ENCODE assay signal across 20 cellular contexts in the genomic region with DNA sequence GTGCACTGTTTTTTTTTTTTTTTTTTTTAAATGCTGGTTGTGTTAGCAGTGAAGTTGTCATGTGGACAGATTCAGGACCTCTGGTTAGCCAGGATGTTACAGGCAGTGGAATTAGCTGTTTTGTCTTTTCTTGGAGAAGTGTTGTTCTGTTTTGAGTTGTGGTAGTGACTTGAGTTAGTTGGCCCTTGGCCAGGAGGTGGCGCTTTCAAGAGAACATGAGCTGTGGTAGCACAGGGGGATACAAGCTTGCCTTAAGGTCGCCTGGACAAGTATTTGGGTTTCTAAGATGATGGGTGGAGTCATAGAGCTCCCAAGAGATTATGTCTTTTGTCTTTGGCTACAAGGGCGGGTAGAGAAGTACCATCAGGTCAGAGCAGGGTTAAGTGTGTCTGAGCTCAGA. TPM values are rescaled to one million over a fixed set of nuclear protein-coding genes. Genes with fewer than 3 reads are reported as not detected.
DNase-seq lines count a peak whose midpoint lies in the region; ATAC-seq, FAIRE-seq and TF ChIP-seq lines count a peak whose summit lies in the region.
"Had no signal": no experiment of that assay in that cellular context is flagged by ENCODE, and none has a peak within 500 bp of the region (broad histone marks: within the 10 kb centered on the region; RNA-seq: fewer than 3 reads in every experiment).

No MANE protein-coding gene starts in this region.

- no peaks in the 10 kb centered on the region for H3K9me3 ChIP-seq in H1 (ENCODE audit: insufficient read depth in 2 of 2, low read depth in 1 of 2, low read length in 1 of 2)
- H3K9me3 ChIP-seq: Peyer's patch had no signal

- H3K4me3 ChIP-seq in H1 (ENCODE audit: extremely low read depth in 1 of 4, insufficient read depth in 2 of 4, low read depth in 3 of 4, low read length in 4 of 4), result no peak overlapping the region
- H3K4me3 ChIP-seq: Peyer's patch, sigmoid colon had no signal

- no peak overlapping the region for H4K5ac ChIP-seq in H1 (ENCODE audit: insufficient read length, low read depth, low read length)

- H4K20me1 ChIP-seq in H1 (replicated peaks in 1 of 2; ENCODE audit: control insufficient read depth in 1 of 2, insufficient read depth in 2 of 2, low read length in 2 of 2), result no peaks in the 10 kb centered on the region

- H3K4ac ChIP-seq in H1 (replicated peaks; ENCODE audit: insufficient read length, low read depth, low read length), result no peak overlapping the region

- H3K27me3 Mint-ChIP-seq in activated T-cell treated with anti-CD3 and anti-CD28 coated beads, Interleukin-2, amount 50 U/mL, for 72 hours (ENCODE audit: low read depth), result peaks cover 6% of the 10 kb centered on the region
- H3K27me3 Mint-ChIP-seq in progenitor cell of endocrine pancreas, result peaks cover 3% of the 10 kb centered on the region

- no peaks in the 10 kb centered on the region for H3K23me2 ChIP-seq in H1 (ENCODE audit: low read depth, low read length)

- H3K4me1 ChIP-seq in H1 (replicated peaks in 1 of 4; ENCODE audit: control insufficient read depth in 3 of 4, insufficient read depth in 4 of 4, low read length in 3 of 4), result no peaks in the 10 kb centered on the region
- H3K4me1 ChIP-seq: Peyer's patch, sigmoid colon had no signal

- TF ChIP-seq POLR2A in H1 (IDR thresholded peaks at IDR 0.05; ENCODE audit: control extremely low read depth in 1 of 2, low read depth in 2 of 2, low read length in 2 of 2), result no peak

- no peak overlapping the region for H2AK5ac ChIP-seq in H1 (ENCODE audit: low read depth, low read length)

- no peak overlapping the region for H3K18ac ChIP-seq in H1 (ENCODE audit: extremely low read depth, low read length)

- DNase-seq in activated T-cell treated with anti-CD3 and anti-CD28 coated beads, Interleukin-2, amount 50 U/mL, for 72 hours, result no peak
- DNase-seq in activated T-cell treated with anti-CD3 and anti-CD28 coated beads, Interleukin-2, amount 50 U/mL, for 48 hours, result no peak
- DNase-seq in NAMALWA (ENCODE audit: low spot score) (peak; percentile 1), H1 (ENCODE audit: low read depth in 1 of 2, low spot score in 2 of 2) (peak; percentile 34 to 75), progenitor cell of endocrine pancreas (ENCODE audit: low spot score, unreplicated experiment) (no peak), NCI-H2029 (lab: John Stamatoyannopoulos, UW) (no peak), DMS79 (lab: John Stamatoyannopoulos, UW) (no peak)
- DNase-seq: activated CD4-positive, alpha-beta memory T cell treated with anti-CD3 and anti-CD28 coated beads for 36 hours; COR-L47; GF-D8; hippocampal formation; left colon; NCI-H446 treated with DMSO at 0.1 percent for 48 hours; Peyer's patch; sigmoid colon had no signal

- H3K14ac ChIP-seq in H1 (ENCODE audit: insufficient read length), result no peak overlapping the region

- FAIRE-seq in H1 (lab: Jason Lieb, UNC), result peak; percentile 94

- no peaks in the 10 kb centered on the region for H3K4me1 Mint-ChIP-seq in activated T-cell treated with anti-CD3 and anti-CD28 coated beads, Interleukin-2, amount 50 U/mL, for 72 hours (ENCODE audit: low read depth)
- peaks cover 4% of the 10 kb centered on the region for H3K4me1 Mint-ChIP-seq in progenitor cell of endocrine pancreas (ENCODE audit: low read depth)

- H3K4me2 ChIP-seq in H1 (ENCODE audit: insufficient read depth in 1 of 2, low read depth in 2 of 2, low read length in 2 of 2), result no peak overlapping the region
- H3K4me2 ChIP-seq: KMS-11 had no signal

- no peaks in the 10 kb centered on the region; the same call in 1 of the 2 replicates for H3K79me1 ChIP-seq in H1 (ENCODE audit: low read depth, low read length)

- H3K27ac Mint-ChIP-seq in activated T-cell treated with anti-CD3 and anti-CD28 coated beads, Interleukin-2, amount 50 U/mL, for 72 hours, result peak overlapping the region; percentile 14
- no peak overlapping the region for H3K27ac Mint-ChIP-seq in progenitor cell of endocrine pancreas
- H3K27ac Mint-ChIP-seq: activated CD4-positive, alpha-beta memory T cell treated with anti-CD3 and anti-CD28 coated beads for 36 hours; activated T-helper 1 cell treated with anti-CD3 and anti-CD28 coated beads, Interleukin-12 subunit alpha, Interleukin-12 subunit beta, Interleukin-2, Interleukin-4 antibody, amounts not matched to agents 30 ng/mL and 10 ng/mL and 1 ng/mL, durations not matched to agents 14 hours and 24 hours and 36 hours had no signal

- CTCF ChIA-PET in H1 (lab: Charles Lee; ENCODE audit: partially characterized antibody), result interaction anchor here (0.6 to 3.0 kb wide), 54 partner anchors 9 to 637 kb away, joined by 3 to 19 read pairs (median 5); partner anchors contain the start of gene SLC35F4

- POLR2A ChIA-PET in H1 (lab: Charles Lee; ENCODE audit: partially characterized antibody), result no interaction called here

- TF ChIP-seq CTCF in H1 (IDR thresholded peaks at IDR 0.05; ENCODE audit: control extremely low read depth in 1 of 3, insufficient read depth in 1 of 3, low read depth in 1 of 3, low read length in 3 of 3), result peak; percentile 56 to 73 (median 72)
- TF ChIP-seq CTCF in progenitor cell of endocrine pancreas (IDR thresholded peaks at IDR 0.05; ENCODE audit: unreplicated experiment), result peak; percentile 31

- H2BK20ac ChIP-seq in H1 (ENCODE audit: low read length), result no peak overlapping the region

- no peak overlapping the region for H3K9ac ChIP-seq in H1 (replicated peaks in 1 of 4; ENCODE audit: extremely low read depth in 1 of 4, low read depth in 3 of 4, low read length in 3 of 4)
- H3K9ac ChIP-seq: KMS-11 had no signal

- no peak overlapping the region for H3K56ac ChIP-seq in H1 (replicated peaks; ENCODE audit: insufficient read length, low read depth, low read length)

- H3K27me3 ChIP-seq in H1 (replicated peaks in 1 of 4; ENCODE audit: control insufficient read depth in 3 of 4, extremely low read depth in 1 of 4, insufficient read depth in 3 of 4, low read length in 3 of 4), result no peaks in the 10 kb centered on the region
- H3K27me3 ChIP-seq: Peyer's patch, sigmoid colon had no signal

- no peak for TF ChIP-seq EP300 in H1 (IDR thresholded peaks at IDR 0.05; ENCODE audit: borderline replicate concordance in 1 of 2, low read depth in 2 of 2, low read length in 2 of 2)

- peaks cover 13 to 17% of the 10 kb centered on the region in 2 donors for H3K9me3 Mint-ChIP-seq in activated T-cell treated with anti-CD3 and anti-CD28 coated beads, Interleukin-2, amount 50 U/mL, for 72 hours
- peaks cover 20% of the 10 kb centered on the region for H3K9me3 Mint-ChIP-seq in progenitor cell of endocrine pancreas (ENCODE audit: low read depth)

- no peak overlapping the region for H3K4me3 Mint-ChIP-seq in activated T-cell treated with anti-CD3 and anti-CD28 coated beads, Interleukin-2, amount 50 U/mL, for 72 hours
- H3K4me3 Mint-ChIP-seq in progenitor cell of endocrine pancreas (ENCODE audit: low read depth), result no peak overlapping the region
- H3K4me3 Mint-ChIP-seq: activated CD4-positive, alpha-beta memory T cell treated with anti-CD3 and anti-CD28 coated beads for 36 hours; activated T-helper 1 cell treated with anti-CD3 and anti-CD28 coated beads, Interleukin-12 subunit alpha, Interleukin-12 subunit beta, Interleukin-2, Interleukin-4 antibody, amounts not matched to agents 30 ng/mL and 10 ng/mL and 1 ng/mL, durations not matched to agents 14 hours and 24 hours and 36 hours had no signal

- no peak overlapping the region for H3K23ac ChIP-seq in H1 (ENCODE audit: insufficient read length)

- no peaks in the 10 kb centered on the region for H3K36me3 ChIP-seq in H1 (ENCODE audit: control insufficient read depth in 2 of 4, insufficient read depth in 4 of 4, low read length in 3 of 4)
- H3K36me3 ChIP-seq: Peyer's patch, sigmoid colon had no signal

- H2AFZ ChIP-seq in H1 (ENCODE audit: low read length), result no peak overlapping the region

- TF ChIP-seq RAD21 in H1 (IDR thresholded peaks at IDR 0.05 in 1 of 2, conservative IDR thresholded peaks at IDR 0.05 in 1 of 2; ENCODE audit: low read depth in 2 of 2, low read length in 2 of 2), result peak; percentile 54 to 68

- no peak overlapping the region for H4K91ac ChIP-seq in H1 (replicated peaks; ENCODE audit: insufficient read length, low read length)

- no peak overlapping the region for H2BK120ac ChIP-seq in H1 (replicated peaks; ENCODE audit: low read depth, low read length)

- H3K27ac ChIP-seq in H1 (ENCODE audit: low read depth, low read length), result no peak overlapping the region
- H3K27ac ChIP-seq: KMS-11, Peyer's patch, sigmoid colon had no signal

- H3K79me2 ChIP-seq in H1 (ENCODE audit: control insufficient read depth in 1 of 2, insufficient read depth in 2 of 2, low read length in 2 of 2), result no peaks in the 10 kb centered on the region

- no peak overlapping the region for H4K8ac ChIP-seq in H1 (ENCODE audit: extremely low read depth, insufficient read depth, low read length)

- ATAC-seq in activated T-cell treated with anti-CD3 and anti-CD28 coated beads, Interleukin-2, amount 50 U/mL, for 72 hours (replicated peaks in 1 of 2), result no peak
- no peak for ATAC-seq in HG03571 (IDR thresholded peaks at IDR 0.05; ENCODE audit: unreplicated experiment)
- ATAC-seq: left colon had no signal

- H2BK15ac ChIP-seq in H1 (ENCODE audit: low read length), result no peak overlapping the region

- H3K36me3 Mint-ChIP-seq in activated T-cell treated with anti-CD3 and anti-CD28 coated beads, Interleukin-2, amount 50 U/mL, for 72 hours (ENCODE audit: insufficient read depth in 2 of 2), result peaks cover 4 to 10% of the 10 kb centered on the region in 2 donors
- peaks cover 4% of the 10 kb centered on the region for H3K36me3 Mint-ChIP-seq in progenitor cell of endocrine pancreas (ENCODE audit: insufficient read depth)
- H3K36me3 Mint-ChIP-seq: activated CD4-positive, alpha-beta memory T cell treated with anti-CD3 and anti-CD28 coated beads for 36 hours had no signal

- no peak overlapping the region for H2BK5ac ChIP-seq in H1 (ENCODE audit: low read depth, low read length)

- WGBS in H1 (ENCODE audit: extremely low coverage in 1 of 2, insufficient coverage in 1 of 2, insufficient read length in 1 of 2, insufficient replicate concordance in 2 of 2, low coverage in 1 of 2, low lambda C conversion rate in 2 of 2, missing lambda C conversion rate in 1 of 2), 2 experiments, result 51% methylated on average over 3 of the region's 3 CpGs; no CpG with 5 or more reads in 1 of the 2 experiments

- H2BK12ac ChIP-seq in H1 (ENCODE audit: low read depth, low read length), result no peak overlapping the region

TF ChIP-seq in H1, 55 proteins besides CTCF, POLR2A, EP300 and RAD21 (continues in another document):
- TF ChIP-seq SIX5 (IDR thresholded peaks at IDR 0.05; ENCODE audit: low read depth, low read length), result no peak

RNA-seq across cellular contexts. Expression of gene CCDC198, which starts 33.3 kb away (rescaled TPM):
- total RNA-seq in activated T-cell treated with anti-CD3 and anti-CD28 coated beads, Interleukin-2, amount 50 U/mL, for 72 hours, result not detected
- not detected in 2 replicates for total RNA-seq in H1 (2021; fragmentation: NEBNext Ultra II Directional; extraction: Animal tissue kit (Norgen Biotek cat#: 25700))
- not detected in 2 replicates for polyA plus RNA-seq in H1 (2011; rRNA removed)
- polyA plus RNA-seq in H1 (2011; cell fraction: cytosol; rRNA removed), result not detected
- not detected for polyA plus RNA-seq in H1 (2011; cell fraction: nucleus; rRNA removed)
- not detected in 4 replicates for polyA plus RNA-seq in H1 (2012, experiment 1 of 2)
- polyA plus RNA-seq in H1 (2012, experiment 2 of 2), result not detected
- polyA plus RNA-seq in H1 (2013, experiment 1 of 2), result not detected
- not detected for polyA plus RNA-seq in H1 (2013, experiment 2 of 2)
- polyA minus RNA-seq in H1 (2011; rRNA and poly(A)+ RNA removed), result not detected in 2 replicates
- polyA minus RNA-seq in H1 (2011; cell fraction: cytosol; rRNA and poly(A)+ RNA removed), result not detected
- not detected for polyA minus RNA-seq in H1 (2011; cell fraction: nucleus; rRNA and poly(A)+ RNA removed)
- total RNA-seq in progenitor cell of endocrine pancreas, result 150 and 178 TPM in 2 replicates
- total RNA-seq: activated CD4-positive, alpha-beta memory T cell treated with anti-CD3 and anti-CD28 coated beads for 36 hours; activated T-helper 1 cell treated with anti-CD3 and anti-CD28 coated beads, Interleukin-12 subunit alpha, Interleukin-12 subunit beta, Interleukin-2, Interleukin-4 antibody, amounts not matched to agents 30 ng/mL and 10 ng/mL and 1 ng/mL, durations not matched to agents 14 hours and 24 hours and 36 hours; left colon; omental fat pad; Peyer's patch; sigmoid colon; subcutaneous adipose tissue had no signal
- polyA plus RNA-seq: sigmoid colon had no signal

Comparison
In these comparisons a context has a peak if more than half of its experiments do, and no peak if none do; other contexts are left out.
1. DNase-seq: peak in NAMALWA (single experiment) and H1 (2 of 2); none in activated T-cell treated with anti-CD3 and anti-CD28 coated beads, Interleukin-2, amount 50 U/mL, for 72 hours (0 of 2), activated T-cell treated with anti-CD3 and anti-CD28 coated beads, Interleukin-2, amount 50 U/mL, for 48 hours (0 of 2), progenitor cell of endocrine pancreas (single experiment), NCI-H2029 (single experiment) and DMS79 (single experiment).
2. RNA of gene CCDC198, which starts 33.3 kb away (total RNA-seq): 150 to 178 TPM in progenitor cell of endocrine pancreas; not detected in activated T-cell treated with anti-CD3 and anti-CD28 coated beads, Interleukin-2, amount 50 U/mL, for 72 hours and not detected in H1; every median in the first group is over 100 times any median in the second.